In genomic region chr17:83096401-83097220, GRCh38 we compare ENCODE assay signal across 16 cellular contexts. TPM values are rescaled to one million over a fixed set of nuclear protein-coding genes. Genes with fewer than 3 reads are reported as not detected.
DNase-seq lines count a peak whose midpoint lies in the region; ATAC-seq and TF ChIP-seq lines count a peak whose summit lies in the region.
"Had no signal": no experiment of that assay in that cellular context is flagged by ENCODE, and none has a peak within 500 bp of the region (broad histone marks: within the 10 kb centered on the region; RNA-seq: fewer than 3 reads in every experiment).

No MANE protein-coding gene starts in this region.

- H3K27ac Mint-ChIP-seq in IgD-negative memory B cell: peak overlapping the region in 2 of 3 donors; percentile 62 to 84
- H3K27ac Mint-ChIP-seq in mesothelial cell of epicardium: peak overlapping the region; percentile 91
- no peak overlapping the region for H3K27ac Mint-ChIP-seq in glutamatergic neuron (ENCODE audit: unreplicated experiment)

- TF ChIP-seq CTCF in RWPE2 (IDR thresholded peaks at IDR 0.05; ENCODE audit: poor library complexity, severe bottlenecking) (no peak), mesothelial cell of epicardium (IDR thresholded peaks at IDR 0.05; ENCODE audit: unreplicated experiment) (no peak), OCI-LY7 (conservative IDR thresholded peaks at IDR 0.05; ENCODE audit: low read length) (no peak), glutamatergic neuron (IDR thresholded peaks at IDR 0.05; ENCODE audit: partially characterized antibody, unreplicated experiment) (no peak)

- no peaks in the 10 kb centered on the region for H3K79me2 ChIP-seq in OCI-LY7 (ENCODE audit: insufficient read depth, low read depth, low read length)

- no peak overlapping the region for H2AFZ ChIP-seq in OCI-LY7 (ENCODE audit: low read length)

- CTCF ChIA-PET in OCI-LY7 (lab: Charles Lee; ENCODE audit: unreplicated experiment): no interaction called here

- no TSS peak for BruUV-seq in OCI-LY7 (replicated peaks; lab: Mats Ljungman, UMichigan)

- H3K27me3 Mint-ChIP-seq in IgD-negative memory B cell: peaks cover 11% of the 10 kb centered on the region
- H3K27me3 Mint-ChIP-seq in mesothelial cell of epicardium (ENCODE audit: low read depth): no peaks in the 10 kb centered on the region
- H3K27me3 Mint-ChIP-seq in glutamatergic neuron (ENCODE audit: unreplicated experiment): peaks cover 9% of the 10 kb centered on the region

- H3K36me3 Mint-ChIP-seq in IgD-negative memory B cell: no peaks in the 10 kb centered on the region
- H3K36me3 Mint-ChIP-seq in mesothelial cell of epicardium: peaks cover 12% of the 10 kb centered on the region
- no peaks in the 10 kb centered on the region for H3K36me3 Mint-ChIP-seq in glutamatergic neuron (ENCODE audit: unreplicated experiment)

- H3K4me3 ChIP-seq in RWPE2 (ENCODE audit: severe bottlenecking) (no peak overlapping the region), OCI-LY7 (ENCODE audit: low read depth, low read length, poor library complexity, severe bottlenecking) (no peak overlapping the region)
- H3K4me3 ChIP-seq: adrenal gland, vagina had no signal

- H3K9me3 ChIP-seq in RWPE2 (ENCODE audit: severe bottlenecking) (no peaks in the 10 kb centered on the region), OCI-LY7 (ENCODE audit: low read length) (no peaks in the 10 kb centered on the region)
- H3K9me3 ChIP-seq: adrenal gland, vagina had no signal

- H3K36me3 ChIP-seq in RWPE2 (ENCODE audit: low read depth) (peaks cover 5% of the 10 kb centered on the region; the same call in 1 of the 2 replicates), OCI-LY7 (ENCODE audit: insufficient read depth, low read length) (no peaks in the 10 kb centered on the region)

- peak; percentile 28 for DNase-seq in COLO668 (lab: John Stamatoyannopoulos, UW; ENCODE audit: unreplicated experiment)
- no peak for DNase-seq in RWPE2 (ENCODE audit: low spot score)
- no peak for DNase-seq in mesothelial cell of epicardium (ENCODE audit: low spot score in 2 of 2, unreplicated experiment in 2 of 2)
- DNase-seq in SKM-1 (lab: John Stamatoyannopoulos, UW; ENCODE audit: unreplicated experiment): no peak
- DNase-seq in OCI-LY7 (ENCODE audit: low spot score): no peak
- DNase-seq in GM03348 (ENCODE audit: low spot score): no peak
- no peak for DNase-seq in glutamatergic neuron
- DNase-seq: activated T-cell treated with anti-CD3 and anti-CD28 coated beads for 4 hours, adrenal gland, cortex of kidney, KBM-7, NCI-H524, Right ventricle myocardium superior had no signal

- ATAC-seq in RWPE2 (ENCODE audit: low read depth): peak; percentile 24; the same call in 2 of the 3 replicates

- H3K4me1 Mint-ChIP-seq in IgD-negative memory B cell (peaks cover 5 to 17% (median 5%) of the 10 kb centered on the region in 3 donors), mesothelial cell of epicardium (peaks cover 43% of the 10 kb centered on the region), glutamatergic neuron (ENCODE audit: low read depth, unreplicated experiment) (peaks cover 2% of the 10 kb centered on the region)

- H3K27me3 ChIP-seq in RWPE2 (ENCODE audit: insufficient read depth, poor library complexity, severe bottlenecking): no peaks in the 10 kb centered on the region
- H3K27me3 ChIP-seq: adrenal gland, vagina had no signal

- H3K27ac ChIP-seq in RWPE2 (ENCODE audit: poor library complexity, severe bottlenecking) (no peak overlapping the region), OCI-LY7 (ENCODE audit: low read depth, low read length, poor library complexity, severe bottlenecking) (no peak overlapping the region)
- H3K27ac ChIP-seq: adrenal gland had no signal

- H3K4me1 ChIP-seq in RWPE2 (ENCODE audit: insufficient read depth, poor library complexity, severe bottlenecking) (peaks cover 6% of the 10 kb centered on the region), OCI-LY7 (ENCODE audit: insufficient read depth, low read length, poor library complexity, severe bottlenecking) (peaks cover 32% of the 10 kb centered on the region)

- no peak overlapping the region for H3K4me3 Mint-ChIP-seq in IgD-negative memory B cell
- peak overlapping the region; percentile 20 for H3K4me3 Mint-ChIP-seq in mesothelial cell of epicardium
- no peak overlapping the region for H3K4me3 Mint-ChIP-seq in glutamatergic neuron (ENCODE audit: unreplicated experiment)
- H3K4me3 Mint-ChIP-seq: neural crest cell had no signal

- H3K9me3 Mint-ChIP-seq in IgD-negative memory B cell: no peaks in the 10 kb centered on the region
- H3K9me3 Mint-ChIP-seq in mesothelial cell of epicardium: no peaks in the 10 kb centered on the region
- H3K9me3 Mint-ChIP-seq in glutamatergic neuron (ENCODE audit: unreplicated experiment): peaks cover 5% of the 10 kb centered on the region
- H3K9me3 Mint-ChIP-seq: neural crest cell had no signal

- H3K4me2 ChIP-seq in OCI-LY7 (ENCODE audit: low read length): no peak overlapping the region

- POLR2A ChIA-PET in OCI-LY7 (lab: Charles Lee): no interaction called here

- intact Hi-C loops in OCI-LY7 (cut with micrococcal nuclease; ENCODE audit: unreplicated experiment): no loop called here

- H3K9me2 ChIP-seq in OCI-LY7 (ENCODE audit: insufficient read depth, low read length): no peaks in the 10 kb centered on the region

- H4K20me1 ChIP-seq in OCI-LY7 (ENCODE audit: insufficient read depth, low read length): no peaks in the 10 kb centered on the region

RNA-seq across cellular contexts. Expression of gene METRNL, which starts 17.2 kb away (rescaled TPM):
- 2.1 TPM for polyA plus RNA-seq in IgD-negative memory B cell
- total RNA-seq in mesothelial cell of epicardium (105 to 106 TPM (median 106 TPM) in 3 replicates), OCI-LY7 (2022) (19.3 and 23.3 TPM in 2 replicates), glutamatergic neuron (ENCODE audit: unreplicated experiment) (47.1 TPM)
- 16.9 and 18.8 TPM in 2 replicates for total RNA-seq in OCI-LY7 (2014; rRNA removed; shearing (Covaris generic))
